8 cellular contexts compared by ENCODE assay signal in genomic region chr19:4636151-4636717, GRCh38. TPM values are rescaled to one million over a fixed set of nuclear protein-coding genes. Genes with fewer than 3 reads are reported as not detected.
DNase-seq lines count a peak whose midpoint lies in the region; ATAC-seq and TF ChIP-seq lines count a peak whose summit lies in the region.

No MANE protein-coding gene starts in this region.

- intact Hi-C loops in sigmoid colon (cut with DNase I): loop anchor here (1.0 to 5.0 kb wide), 6 partner anchors 34 to 234 kb away; partner anchors contain the start of genes CHAF1A, DPP9, MYDGF and PLIN4

- TF ChIP-seq EP300 in sigmoid colon (IDR thresholded peaks at IDR 0.05): no peak

- 1% methylated on average over 43 of the region's 43 CpGs for WGBS in sigmoid colon, 2 donors

- H3K4me3 Mint-ChIP-seq in T-helper 1 cell treated with Interleukin-12 subunit alpha and Interleukin-12 subunit beta and Interleukin-4 antibody, amounts not matched to agents 30 μg/mL and 1 μg/mL, for 36 hours: no peak overlapping the region

- no peaks in the 10 kb centered on the region for H3K27me3 ChIP-seq in sigmoid colon

- TF ChIP-seq POLR2A in sigmoid colon (IDR thresholded peaks at IDR 0.05): no peak

- no peaks in the 10 kb centered on the region for H3K9me3 ChIP-seq in sigmoid colon

- peak overlapping the region; percentile 35 to 55 (median 52) for H3K4me3 ChIP-seq in sigmoid colon

- peak; percentile 77 to 99 (median 86) for TF ChIP-seq CTCF in sigmoid colon (IDR thresholded peaks at IDR 0.05)

- H3K27ac ChIP-seq in angular gyrus (ENCODE audit: low read depth, low read length) (peak overlapping the region; percentile 4), sigmoid colon (peak overlapping the region in 3 of 4 donors; percentile 72 to 74 (median 73))

- H3K4me1 ChIP-seq in sigmoid colon: peaks cover 0 to 40% (median 38%) of the 10 kb centered on the region in 4 donors

- DNase-seq in D341Med (ENCODE audit: low spot score) (peak; percentile 90), KG1 (lab: John Stamatoyannopoulos, UW) (peak; percentile 34), hepatic stellate cell (ENCODE audit: low spot score) (peak; percentile 85), sigmoid colon (peak; percentile 81)

- no peaks in the 10 kb centered on the region for H3K27me3 Mint-ChIP-seq in T-helper 1 cell treated with Interleukin-12 subunit alpha and Interleukin-12 subunit beta and Interleukin-4 antibody, amounts not matched to agents 30 μg/mL and 1 μg/mL, for 36 hours (ENCODE audit: low read depth)

- H3K36me3 Mint-ChIP-seq in T-helper 1 cell treated with Interleukin-12 subunit alpha and Interleukin-12 subunit beta and Interleukin-4 antibody, amounts not matched to agents 30 μg/mL and 1 μg/mL, for 36 hours (ENCODE audit: low read depth): no peaks in the 10 kb centered on the region

- peaks cover 26% of the 10 kb centered on the region for H3K4me1 Mint-ChIP-seq in T-helper 1 cell treated with Interleukin-12 subunit alpha and Interleukin-12 subunit beta and Interleukin-4 antibody, amounts not matched to agents 30 μg/mL and 1 μg/mL, for 36 hours (ENCODE audit: low read depth)

- H3K27ac Mint-ChIP-seq in T-helper 1 cell treated with Interleukin-12 subunit alpha and Interleukin-12 subunit beta and Interleukin-4 antibody, amounts not matched to agents 30 μg/mL and 1 μg/mL, for 36 hours: peak overlapping the region; percentile 49

- no peak for ATAC-seq in GM21737 (IDR thresholded peaks at IDR 0.05; ENCODE audit: unreplicated experiment)
- ATAC-seq in GM19467 (IDR thresholded peaks at IDR 0.05; ENCODE audit: unreplicated experiment): no peak

- H3K36me3 ChIP-seq in sigmoid colon: no peaks in the 10 kb centered on the region

- no peaks in the 10 kb centered on the region for H3K9me3 Mint-ChIP-seq in T-helper 1 cell treated with Interleukin-12 subunit alpha and Interleukin-12 subunit beta and Interleukin-4 antibody, amounts not matched to agents 30 μg/mL and 1 μg/mL, for 36 hours

RNA-seq across cellular contexts. Expression of gene TNFAIP8L1, which starts 3.1 kb away (rescaled TPM):
- total RNA-seq in sigmoid colon: 10 to 100 TPM; 18.9 to 25.2 (median 20.0) TPM
- polyA plus RNA-seq in sigmoid colon: 10 to 100 TPM in 1 of 3 donors, 1 to 10 TPM in 2; 3.7 to 17.1 (median 4.8) TPM

RNA-seq across cellular contexts. Expression of gene MYDGF, which starts 33.9 kb away (rescaled TPM):
- 10 to 100 TPM; 25.7 to 37.4 (median 34.0) TPM for total RNA-seq in sigmoid colon
- 100 to 1,000 TPM in 1 of 3 donors, 10 to 100 TPM in 2; 34.2 to 200 (median 55.3) TPM for polyA plus RNA-seq in sigmoid colon

Comparison
In these comparisons a context has a peak if more than half of its experiments do, and no peak if none do; other contexts are left out.
1. DNase-seq: peak in every context shown above with its lines; median percentile 90 in D341Med; 85 in hepatic stellate cell; 81 in sigmoid colon; 34 in KG1.